ENCODE assay signal across 1 cellular context in the genomic region with DNA sequence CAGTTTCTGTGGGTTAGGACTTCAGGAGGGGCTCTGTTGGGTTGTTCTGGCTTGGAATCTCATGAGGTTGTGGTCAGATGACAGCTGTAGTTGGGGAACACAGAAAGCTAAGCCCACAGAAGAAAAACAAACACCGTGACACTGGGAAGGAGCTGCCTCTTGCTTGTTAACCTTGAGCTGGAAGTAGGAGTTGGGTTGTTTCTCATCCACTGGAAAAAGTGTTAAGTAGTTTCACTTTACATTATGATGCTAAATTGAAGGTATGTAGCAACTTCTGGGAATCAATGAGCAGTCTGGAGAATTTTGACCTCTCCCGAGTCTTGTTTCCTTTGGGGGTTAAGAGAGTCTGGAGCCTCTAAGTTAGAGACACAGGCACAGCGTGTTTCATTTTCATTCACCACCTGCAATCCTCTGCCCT.
TF ChIP-seq lines count a peak whose summit lies in the region.

No MANE protein-coding gene starts in this region.

TF ChIP-seq in H1, 55 proteins besides CTCF, POLR2A, EP300 and RAD21:
- TF ChIP-seq EGR1 (IDR thresholded peaks at IDR 0.05; ENCODE audit: borderline replicate concordance, low read depth, low read length) (no peak), ZNF274 (IDR thresholded peaks at IDR 0.05; ENCODE audit: borderline replicate concordance, extremely low read depth, low read length) (no peak), POLR2AphosphoS5 (IDR thresholded peaks at IDR 0.05; ENCODE audit: low read depth, low read length) (no peak), CTBP2 (IDR thresholded peaks at IDR 0.05; ENCODE audit: borderline replicate concordance, insufficient read depth, insufficient read length, low read length) (no peak), CREB1 (IDR thresholded peaks at IDR 0.05) (no peak), RXRA (IDR thresholded peaks at IDR 0.05; ENCODE audit: insufficient read depth, low read depth, low read length) (no peak), SP2 (IDR thresholded peaks at IDR 0.05; ENCODE audit: low read length) (no peak), TCF12 (IDR thresholded peaks at IDR 0.05; ENCODE audit: low read depth, low read length) (peak; percentile 74; the same call in 1 of the 2 replicates), YY1 (IDR thresholded peaks at IDR 0.05; ENCODE audit: low read depth, low read length) (no peak), FOSL1 (IDR thresholded peaks at IDR 0.05; ENCODE audit: insufficient read depth, low read depth, low read length) (no peak), BCL11A (IDR thresholded peaks at IDR 0.05; ENCODE audit: low read depth in 2 of 2, low read length in 2 of 2) (no peak), CEBPB (IDR thresholded peaks at IDR 0.05; ENCODE audit: low read depth, low read length) (peak; percentile 75), SRF (IDR thresholded peaks at IDR 0.05; ENCODE audit: low read depth, low read length) (no peak), ASH2L (IDR thresholded peaks at IDR 0.05; ENCODE audit: low read length) (no peak)
- TF ChIP-seq, protein P1, sequence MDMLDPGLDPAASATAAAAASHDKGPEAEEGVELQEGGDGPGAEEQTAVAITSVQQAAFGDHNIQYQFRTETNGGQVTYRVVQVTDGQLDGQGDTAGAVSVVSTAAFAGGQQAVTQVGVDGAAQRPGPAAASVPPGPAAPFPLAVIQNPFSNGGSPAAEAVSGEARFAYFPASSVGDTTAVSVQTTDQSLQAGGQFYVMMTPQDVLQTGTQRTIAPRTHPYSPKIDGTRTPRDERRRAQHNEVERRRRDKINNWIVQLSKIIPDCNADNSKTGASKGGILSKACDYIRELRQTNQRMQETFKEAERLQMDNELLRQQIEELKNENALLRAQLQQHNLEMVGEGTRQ (IDR thresholded peaks at IDR 0.05; ENCODE audit: low read length): no peak
